Comparison of ENCODE assay signal across 24 cellular contexts in the genomic region with DNA sequence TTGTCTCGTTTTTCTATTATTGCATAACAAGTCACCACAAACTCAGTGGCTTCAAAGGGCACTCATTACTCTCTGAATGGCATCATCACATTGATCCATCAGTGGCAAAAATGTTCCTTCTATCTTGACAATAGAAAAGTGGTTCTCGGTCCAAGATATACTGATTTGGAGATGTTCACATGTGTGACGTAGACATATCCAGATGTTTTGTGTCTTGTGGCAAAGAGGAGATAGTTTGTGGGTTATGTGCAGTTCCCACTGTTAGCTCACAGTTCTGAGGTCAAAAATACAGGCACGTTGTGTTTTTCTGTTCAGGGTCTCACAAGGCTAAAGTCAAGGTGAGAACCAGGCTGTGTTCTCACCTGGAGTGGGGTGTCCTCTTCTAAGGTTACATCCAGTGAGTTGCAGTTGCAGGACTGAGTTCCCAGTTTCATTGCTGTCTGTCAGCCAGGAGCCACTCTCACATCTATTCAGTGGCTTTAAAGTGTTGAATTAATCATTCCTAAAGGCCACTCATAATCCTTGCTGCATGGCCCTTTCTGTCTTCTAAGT.
"Had no signal": no experiment of that assay in that cellular context is flagged by ENCODE, and none has a peak within 500 bp of the region (broad histone marks: within the 10 kb centered on the region; RNA-seq: fewer than 3 reads in every experiment).

No MANE protein-coding gene starts in this region.

- H3K9me3 ChIP-seq: left lung, lower lobe of right lung, pancreas, prostate gland, sigmoid colon, tibial nerve, uterus had no signal

- H3K36me3 ChIP-seq: left lung, lower lobe of right lung, pancreas, prostate gland, sigmoid colon, tibial nerve, uterus had no signal

- H3K4me1 ChIP-seq: left lung, lower lobe of right lung, pancreas, prostate gland, sigmoid colon, tibial nerve, uterus had no signal

- DNase-seq: hippocampal formation; kidney; left colon; left lung; lower lobe of right lung; naive B cell; natural killer cell; pancreas; posterior cingulate gyrus; retina; right cardiac atrium; sigmoid colon; small intestine; stimulated activated CD4-positive, alpha-beta T cell treated with anti-CD3 and anti-CD28 coated beads, Interleukin-1b, Interleukin-23, amount 100 ng/mL, for 48 hours; stimulated activated CD4-positive, alpha-beta T cell treated with anti-CD3 and anti-CD28 coated beads, Interleukin-2, amount 100 ng/mL, for 48 hours; stimulated activated CD4-positive, alpha-beta T cell treated with anti-CD3 and anti-CD28 coated beads, Interleukin-4, amount 100 ng/mL, for 4 hours; stimulated activated CD8-positive, alpha-beta memory T cell treated with anti-CD3 and anti-CD28 coated beads, Interleukin-4, amount 100 ng/mL, for 48 hours; stimulated activated naive CD4-positive, alpha-beta T cell treated with Interleukin-2 at 50 U/mL for 16 hours; stimulated activated naive CD8-positive, alpha-beta T cell treated with anti-CD3 and anti-CD28 coated beads, Interleukin-15, amount 100 ng/mL, for 72 hours; substantia nigra; uterus had no signal

- FAIRE-seq: kidney, pancreas, small intestine had no signal

- H3K27ac ChIP-seq: left lung, lower lobe of right lung, pancreas, prostate gland, sigmoid colon, tibial nerve, uterus had no signal

- H3K27me3 ChIP-seq: left lung, pancreas, sigmoid colon, tibial nerve, uterus had no signal

- H3K4me3 ChIP-seq: left lung, lower lobe of right lung, pancreas, prostate gland, sigmoid colon, tibial nerve, uterus had no signal

- ATAC-seq: left colon; left lung; lower lobe of right lung; natural killer cell; pancreas; right cardiac atrium; stimulated activated memory B cell treated with anti-CD40 and anti-IgM and Interleukin-4, amounts not matched to agents 10 μg/mL and 1 μg/mL and 100 μg/mL, for 72 hours; stimulated activated naive CD8-positive, alpha-beta T cell treated with anti-CD3 and anti-CD28 coated beads, Interleukin-15, amount 100 ng/mL, for 72 hours had no signal
